24 cellular contexts compared by ENCODE assay signal in the genomic region with DNA sequence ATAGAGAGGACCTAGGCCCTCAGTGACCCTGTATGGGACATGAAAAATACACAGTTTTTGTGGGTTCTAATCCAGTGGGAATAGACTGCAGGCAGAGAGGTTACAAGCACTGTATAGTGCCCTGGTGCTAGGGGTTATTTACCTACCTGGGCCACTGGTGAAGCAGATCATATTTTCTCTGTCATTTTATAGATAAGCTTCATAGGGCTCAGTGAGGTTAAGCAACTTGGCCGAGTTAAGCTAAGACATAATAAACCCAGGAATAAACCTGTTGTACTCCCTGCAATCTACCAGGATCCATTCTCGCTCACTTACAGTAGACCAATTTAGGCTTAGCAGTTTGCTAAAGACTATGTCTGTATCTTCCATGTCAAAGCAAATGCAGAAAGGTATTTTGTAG.
DNase-seq lines count a peak whose midpoint lies in the region; ATAC-seq and TF ChIP-seq lines count a peak whose summit lies in the region.
"Had no signal": no experiment of that assay in that cellular context is flagged by ENCODE, and none has a peak within 500 bp of the region (broad histone marks: within the 10 kb centered on the region; RNA-seq: fewer than 3 reads in every experiment).

No MANE protein-coding gene starts in this region.

- ATAC-seq in left colon: peak; percentile 75
- ATAC-seq in stimulated activated memory B cell treated with anti-CD40 and anti-IgM and Interleukin-4, amounts not matched to agents 10 μg/mL and 1 μg/mL and 100 μg/mL, for 72 hours: peak; percentile 47
- no peak for ATAC-seq in HG03469 (IDR thresholded peaks at IDR 0.05; ENCODE audit: unreplicated experiment)
- no peak for ATAC-seq in activated CD8-positive, alpha-beta T cell treated with anti-CD3 and anti-CD28 coated beads for 36 hours
- ATAC-seq: GM12878 had no signal

- no peaks in the 10 kb centered on the region for H3K36me3 Mint-ChIP-seq in stimulated activated memory B cell treated with anti-CD40 and anti-IgM and Interleukin-4, amounts not matched to agents 10 μg/mL and 1 μg/mL and 100 μg/mL, for 72 hours
- no peaks in the 10 kb centered on the region for H3K36me3 Mint-ChIP-seq in activated CD8-positive, alpha-beta T cell treated with anti-CD3 and anti-CD28 coated beads for 36 hours (ENCODE audit: low read depth)
- H3K36me3 Mint-ChIP-seq: CD14-positive monocyte; CD4-positive, alpha-beta memory T cell; CD4-positive, CD25-positive, alpha-beta regulatory T cell; CD8-positive, alpha-beta memory T cell had no signal

- no peaks in the 10 kb centered on the region for H3K9me3 ChIP-seq in colonic mucosa
- H3K9me3 ChIP-seq: BE2C, BLaER1 had no signal

- peak; percentile 24 for DNase-seq in colonic mucosa
- no peak for DNase-seq in left colon
- no peak for DNase-seq in NCI-H187 treated with DMSO at 0.1 percent for 48 hours (lab: John Stamatoyannopoulos, UW)
- DNase-seq in activated CD8-positive, alpha-beta T cell treated with anti-CD3 and anti-CD28 coated beads for 36 hours: no peak
- DNase-seq: 8988T; ACHN; BE2C; C1 segment of cervical spinal cord; CD4-positive, alpha-beta memory T cell; CD4-positive, CD25-positive, alpha-beta regulatory T cell; CD8-positive, alpha-beta memory T cell; COR-L47; DMS 273 treated with DMSO at 0.1 percent for 48 hours; DMS153; DMS53; DMS79; DND-41; EL; GDM1 had no signal

- H3K27ac Mint-ChIP-seq in stimulated activated memory B cell treated with anti-CD40 and anti-IgM and Interleukin-4, amounts not matched to agents 10 μg/mL and 1 μg/mL and 100 μg/mL, for 72 hours: no peak overlapping the region
- H3K27ac Mint-ChIP-seq in activated CD8-positive, alpha-beta T cell treated with anti-CD3 and anti-CD28 coated beads for 36 hours: no peak overlapping the region
- H3K27ac Mint-ChIP-seq: CD4-positive, alpha-beta memory T cell; CD4-positive, CD25-positive, alpha-beta regulatory T cell; CD8-positive, alpha-beta memory T cell had no signal

- no peaks in the 10 kb centered on the region for H3K27me3 Mint-ChIP-seq in stimulated activated memory B cell treated with anti-CD40 and anti-IgM and Interleukin-4, amounts not matched to agents 10 μg/mL and 1 μg/mL and 100 μg/mL, for 72 hours
- no peaks in the 10 kb centered on the region for H3K27me3 Mint-ChIP-seq in activated CD8-positive, alpha-beta T cell treated with anti-CD3 and anti-CD28 coated beads for 36 hours
- H3K27me3 Mint-ChIP-seq: CD4-positive, alpha-beta memory T cell; CD4-positive, CD25-positive, alpha-beta regulatory T cell; CD8-positive, alpha-beta memory T cell had no signal

- H3K27me3 ChIP-seq in colonic mucosa: no peaks in the 10 kb centered on the region
- H3K27me3 ChIP-seq: BE2C, BLaER1 had no signal

- no peaks in the 10 kb centered on the region for H3K36me3 ChIP-seq in colonic mucosa
- H3K36me3 ChIP-seq: BE2C, BLaER1 had no signal

- no peaks in the 10 kb centered on the region for H3K9me3 Mint-ChIP-seq in stimulated activated memory B cell treated with anti-CD40 and anti-IgM and Interleukin-4, amounts not matched to agents 10 μg/mL and 1 μg/mL and 100 μg/mL, for 72 hours
- peaks cover 3% of the 10 kb centered on the region for H3K9me3 Mint-ChIP-seq in activated CD8-positive, alpha-beta T cell treated with anti-CD3 and anti-CD28 coated beads for 36 hours

- no peaks in the 10 kb centered on the region for H3K4me1 ChIP-seq in colonic mucosa
- H3K4me1 ChIP-seq: BE2C, BLaER1 had no signal

- H3K27ac ChIP-seq in colonic mucosa: no peak overlapping the region
- H3K27ac ChIP-seq: BLaER1 had no signal

- no peak overlapping the region for H3K4me3 ChIP-seq in colonic mucosa
- H3K4me3 ChIP-seq: BLaER1, GM12878 had no signal

- POLR2A ChIA-PET in activated CD8-positive, alpha-beta T cell treated with anti-CD3 and anti-CD28 coated beads for 36 hours (lab: Charles Lee): no interaction called here

- no peak overlapping the region for H3K4me3 Mint-ChIP-seq in stimulated activated memory B cell treated with anti-CD40 and anti-IgM and Interleukin-4, amounts not matched to agents 10 μg/mL and 1 μg/mL and 100 μg/mL, for 72 hours
- H3K4me3 Mint-ChIP-seq in activated CD8-positive, alpha-beta T cell treated with anti-CD3 and anti-CD28 coated beads for 36 hours: no peak overlapping the region
- H3K4me3 Mint-ChIP-seq: CD14-positive monocyte; CD4-positive, alpha-beta memory T cell; CD4-positive, CD25-positive, alpha-beta regulatory T cell; CD8-positive, alpha-beta memory T cell had no signal

- H3K9ac ChIP-seq in colonic mucosa (ENCODE audit: low read depth in 2 of 2, low read length in 2 of 2): no peak overlapping the region
- H3K9ac ChIP-seq: BLaER1 had no signal

- CTCF ChIA-PET in activated CD8-positive, alpha-beta T cell treated with anti-CD3 and anti-CD28 coated beads for 36 hours (lab: Charles Lee): no interaction called here

- no peak for TF ChIP-seq CTCF in colonic mucosa (IDR thresholded peaks at IDR 0.05)
- TF ChIP-seq CTCF in activated CD8-positive, alpha-beta T cell treated with anti-CD3 and anti-CD28 coated beads for 36 hours (IDR thresholded peaks at IDR 0.05): no peak

- intact Hi-C loops in colonic mucosa (cut with DNase I) (no loop called here), left colon (cut with DNase I, micrococcal nuclease) (no loop called here)
- intact Hi-C loops in activated CD8-positive, alpha-beta T cell treated with anti-CD3 and anti-CD28 coated beads for 36 hours (cut with micrococcal nuclease): no loop called here

- H3K4me1 Mint-ChIP-seq in stimulated activated memory B cell treated with anti-CD40 and anti-IgM and Interleukin-4, amounts not matched to agents 10 μg/mL and 1 μg/mL and 100 μg/mL, for 72 hours: no peaks in the 10 kb centered on the region
- no peaks in the 10 kb centered on the region for H3K4me1 Mint-ChIP-seq in activated CD8-positive, alpha-beta T cell treated with anti-CD3 and anti-CD28 coated beads for 36 hours (ENCODE audit: low read depth)
- H3K4me1 Mint-ChIP-seq: CD14-positive monocyte; CD4-positive, alpha-beta memory T cell; CD4-positive, CD25-positive, alpha-beta regulatory T cell; CD8-positive, alpha-beta memory T cell had no signal

Comparison
In these comparisons a context has a peak if more than half of its experiments do, and no peak if none do; other contexts are left out.
1. ATAC-seq: peak in left colon (single experiment) and stimulated activated memory B cell treated with anti-CD40 and anti-IgM and Interleukin-4, amounts not matched to agents 10 μg/mL and 1 μg/mL and 100 μg/mL, for 72 hours (single experiment); none in HG03469 (single experiment) and activated CD8-positive, alpha-beta T cell treated with anti-CD3 and anti-CD28 coated beads for 36 hours (single experiment).